Comparison of ENCODE assay signal across 8 cellular contexts in genomic region chr1:48776400-48777218, GRCh38. TPM values are rescaled to one million over a fixed set of nuclear protein-coding genes. Genes with fewer than 3 reads are reported as not detected.
A peak's percentile ranks its signal among the peaks of the same experiment; 100 is the strongest.
DNase-seq lines count a peak whose midpoint lies in the region; ATAC-seq lines count a peak whose summit lies in the region.

Gene BEND5, minus strand, starts transcription at chr1:48776891. Its CDS starts 60 bp downstream, at chr1:48776831.

- H3K9me3 ChIP-seq in effector memory CD4-positive, alpha-beta T cell (ENCODE audit: control insufficient read depth, low read length): no peaks in the 10 kb centered on the region
- H3K9me3 ChIP-seq in mesodermal cell (ENCODE audit: control insufficient read depth, low read length): no peaks in the 10 kb centered on the region

- no peak within 1 kb of the TSS for H3K27ac ChIP-seq in effector memory CD4-positive, alpha-beta T cell (ENCODE audit: insufficient read depth, low read length, poor library complexity, severe bottlenecking)
- H3K27ac ChIP-seq in mesodermal cell (ENCODE audit: low read depth, low read length, severe bottlenecking): peak within 1 kb of the TSS; percentile 24

- DNase-seq in GM03348 (ENCODE audit: low spot score) (peak; percentile 18), NCI-H187 (lab: John Stamatoyannopoulos, UW) (peak; percentile 51 to 67), LoVo (ENCODE audit: low spot score) (no peak)
- peak; percentile 38 for DNase-seq in activated CD4-positive, alpha-beta T cell treated with anti-CD3 and anti-CD28 coated beads, Interleukin-2, amount 50 U/mL, for 1 hour
- no peak for DNase-seq in effector memory CD4-positive, alpha-beta T cell
- DNase-seq in stimulated activated CD8-positive, alpha-beta memory T cell treated with anti-CD3 and anti-CD28 coated beads, Interleukin-15, amount 100 ng/mL, for 1 hour (ENCODE audit: low read depth): peak; percentile 20

- H3K4me1 ChIP-seq in effector memory CD4-positive, alpha-beta T cell (ENCODE audit: control insufficient read depth, insufficient read depth, low read length, poor library complexity, severe bottlenecking): no peaks in the 10 kb centered on the region
- no peaks in the 10 kb centered on the region for H3K4me1 ChIP-seq in mesodermal cell (ENCODE audit: control insufficient read depth, insufficient read depth, low read length, poor library complexity, severe bottlenecking)

- peak within 1 kb of the TSS; percentile 40 for H3K4me3 ChIP-seq in effector memory CD4-positive, alpha-beta T cell (ENCODE audit: insufficient read depth, low read depth, low read length, poor library complexity, severe bottlenecking)
- peak within 1 kb of the TSS; percentile 70 for H3K4me3 ChIP-seq in mesodermal cell (ENCODE audit: extremely low read depth, insufficient read depth, low read length, poor library complexity, severe bottlenecking)

- 0 to 1% methylated on average over 19 to 36 of the region's 72 CpGs for WGBS in mesodermal cell (ENCODE audit: insufficient coverage in 2 of 2), 2 experiments

- ATAC-seq in HG02763 (IDR thresholded peaks at IDR 0.05; ENCODE audit: unreplicated experiment): no peak

- peaks cover 4% of the 10 kb centered on the region for H3K27me3 ChIP-seq in effector memory CD4-positive, alpha-beta T cell (replicated peaks; ENCODE audit: control insufficient read depth, insufficient read depth, low read length, poor library complexity, severe bottlenecking)

- no peaks in the 10 kb centered on the region for H3K36me3 ChIP-seq in effector memory CD4-positive, alpha-beta T cell (ENCODE audit: control insufficient read depth, insufficient read depth, low read length)
- H3K36me3 ChIP-seq in mesodermal cell (ENCODE audit: control insufficient read depth, insufficient read depth, low read length): no peaks in the 10 kb centered on the region

RNA-seq across cellular contexts. Expression of gene BEND5, which starts in this region (rescaled TPM):
- polyA plus RNA-seq in mesodermal cell (2013, experiment 1 of 2): 6.9 TPM
- polyA plus RNA-seq in mesodermal cell (2013, experiment 2 of 2): 11.8 TPM

Comparison
In these comparisons a context has a peak if more than half of its experiments do, and no peak if none do; other contexts are left out.
1. DNase-seq: peak in GM03348 (single experiment), NCI-H187 (2 of 2), activated CD4-positive, alpha-beta T cell treated with anti-CD3 and anti-CD28 coated beads, Interleukin-2, amount 50 U/mL, for 1 hour (single experiment) and stimulated activated CD8-positive, alpha-beta memory T cell treated with anti-CD3 and anti-CD28 coated beads, Interleukin-15, amount 100 ng/mL, for 1 hour (single experiment); none in effector memory CD4-positive, alpha-beta T cell (0 of 3) and LoVo (single experiment).